13 cellular contexts compared by ENCODE assay signal in the genomic region with DNA sequence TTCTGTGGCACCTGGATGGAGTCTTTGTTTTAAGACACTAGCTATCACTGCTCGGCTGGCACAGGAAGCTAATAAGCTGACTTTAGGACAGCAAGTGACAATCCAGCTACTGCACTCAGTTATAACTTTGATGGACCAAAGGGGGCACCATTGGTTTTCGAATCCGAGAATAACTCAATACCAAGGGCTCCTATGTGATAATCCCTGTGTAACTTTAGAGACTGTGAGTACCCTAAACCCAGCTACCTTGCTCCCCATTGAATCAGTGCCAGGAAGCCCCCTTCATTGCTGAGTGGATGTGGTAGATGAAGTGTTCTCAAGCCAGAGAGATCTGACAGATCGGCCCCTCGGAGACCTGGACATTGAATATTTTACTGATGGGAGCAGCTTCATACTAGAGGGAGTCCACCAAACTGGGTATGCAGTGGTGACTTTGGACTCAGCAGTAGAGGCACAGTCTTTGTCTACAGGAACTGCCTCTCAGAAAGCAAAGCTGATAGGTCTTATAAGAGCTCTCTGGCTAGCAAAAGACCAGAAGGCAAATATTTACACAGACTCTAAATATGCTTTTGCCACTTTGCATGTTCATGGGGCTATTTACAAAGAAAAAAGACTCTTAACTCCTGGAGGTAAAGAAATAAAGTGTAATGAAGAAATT. TPM values are rescaled to one million over a fixed set of nuclear protein-coding genes. Genes with fewer than 3 reads are reported as not detected.
DNase-seq lines count a peak whose midpoint lies in the region; ATAC-seq and TF ChIP-seq lines count a peak whose summit lies in the region.
"Had no signal": no experiment of that assay in that cellular context is flagged by ENCODE, and none has a peak within 500 bp of the region (broad histone marks: within the 10 kb centered on the region; RNA-seq: fewer than 3 reads in every experiment).

No MANE protein-coding gene starts in this region.

- no peaks in the 10 kb centered on the region for H3K27me3 ChIP-seq in IMR-90 (ENCODE audit: control insufficient read depth, insufficient read depth, low read length)
- H3K27me3 ChIP-seq in brain microvascular endothelial cell (replicated peaks): no peaks in the 10 kb centered on the region
- H3K27me3 ChIP-seq in HAP-1 (ENCODE audit: low read depth): no peaks in the 10 kb centered on the region

- H2BK20ac ChIP-seq in IMR-90 (ENCODE audit: low read depth, low read length): no peak overlapping the region

- TF ChIP-seq POLR2A in IMR-90 (IDR thresholded peaks at IDR 0.05; ENCODE audit: low read depth, low read length): no peak

- POLR2A ChIA-PET in IMR-90 (lab: Charles Lee; ENCODE audit: unreplicated experiment) (no interaction called here), GM10248 (lab: Yijun Ruan, JAX) (no interaction called here)

- H3K4ac ChIP-seq in IMR-90 (ENCODE audit: low read depth, low read length): no peak overlapping the region

- H4K20me1 ChIP-seq in IMR-90 (ENCODE audit: insufficient read depth, low read length): no peaks in the 10 kb centered on the region

- no peak overlapping the region for H3K14ac ChIP-seq in IMR-90 (replicated peaks; ENCODE audit: low read depth, low read length)

- H2AK5ac ChIP-seq in IMR-90 (ENCODE audit: low read depth, low read length): no peak overlapping the region

- intact Hi-C loops in IMR-90 (cut with micrococcal nuclease): no loop called here

- H3K36me3 ChIP-seq in IMR-90 (ENCODE audit: control insufficient read depth, insufficient read depth, low read length) (no peaks in the 10 kb centered on the region), brain microvascular endothelial cell (replicated peaks) (no peaks in the 10 kb centered on the region), HAP-1 (replicated peaks) (no peaks in the 10 kb centered on the region)

- no peak overlapping the region for H4K91ac ChIP-seq in IMR-90 (ENCODE audit: insufficient read depth, low read depth, low read length)

- peak; percentile 30; the same call in 1 of the 2 replicates for TF ChIP-seq RAD21 in IMR-90 (IDR thresholded peaks at IDR 0.05; ENCODE audit: low read length)

- no peak overlapping the region for H2BK120ac ChIP-seq in IMR-90 (ENCODE audit: low read depth, low read length)

- H3K9me1 ChIP-seq in IMR-90 (ENCODE audit: insufficient read depth, low read length): no peaks in the 10 kb centered on the region

- no peak overlapping the region for H3K27ac ChIP-seq in IMR-90 (ENCODE audit: insufficient read depth, low read length)
- no peak overlapping the region for H3K27ac ChIP-seq in brain microvascular endothelial cell

- no peak overlapping the region for H2BK15ac ChIP-seq in IMR-90 (ENCODE audit: low read depth, low read length)

- H3K9ac ChIP-seq in IMR-90 (ENCODE audit: low read depth, low read length): no peak overlapping the region

- DNase-seq in EH (ENCODE audit: low read depth) (peak; percentile 25), IMR-90 (no peak), brain microvascular endothelial cell (no peak), lung microvascular endothelial cell (ENCODE audit: low read depth in 2 of 2) (peak; percentile 9 to 54), GM10248 (ENCODE audit: extremely low spot score) (no peak), HAP-1 (ENCODE audit: low spot score in 2 of 2) (no peak)
- DNase-seq: activated CD4-positive, alpha-beta T cell treated with anti-CD3 and anti-CD28 coated beads, Interleukin-2, amount 10 ng/mL, durations not matched to agents 7 days and 5 days; CD4-positive, CD25-positive, alpha-beta regulatory T cell; mammary epithelial cell; stimulated activated naive CD4-positive, alpha-beta T cell had no signal

- TF ChIP-seq CTCF in IMR-90 (conservative IDR thresholded peaks at IDR 0.05; ENCODE audit: low read depth, low read length): peak; percentile 23; the same call in 1 of the 2 replicates
- peak; percentile 43 for TF ChIP-seq CTCF in brain microvascular endothelial cell (IDR thresholded peaks at IDR 0.05; ENCODE audit: low read depth, low read length, missing control alignments)
- TF ChIP-seq CTCF in GM10248 (IDR thresholded peaks at IDR 0.05; ENCODE audit: control extremely low read depth, extremely low read depth, low read depth, missing control alignments): no peak

- H3K18ac ChIP-seq in IMR-90 (ENCODE audit: low read depth, low read length): no peak overlapping the region

- ATAC-seq in IMR-90 (ENCODE audit: low read depth) (no peak), HG03442 (IDR thresholded peaks at IDR 0.05; ENCODE audit: unreplicated experiment) (no peak)

- no peaks in the 10 kb centered on the region for H3K9me3 ChIP-seq in IMR-90 (ENCODE audit: control insufficient read depth, insufficient read depth, low read length)
- H3K9me3 ChIP-seq in HAP-1: no peaks in the 10 kb centered on the region

- H2AFZ ChIP-seq in IMR-90 (replicated peaks; ENCODE audit: low read length, poor library complexity): no peak overlapping the region

- dilution Hi-C loops in IMR-90 (cut with HindIII; ENCODE audit: low sequenced_read_pairs, unreplicated experiment): no loop called here

- in situ Hi-C loops in IMR-90 (cut with MboI; ENCODE audit: low sequenced_read_pairs) (no loop called here), brain microvascular endothelial cell (cut with HindIII; ENCODE audit: low pct_ligation_motif_present, low sequenced_read_pairs) (no loop called here), HAP-1 (cut with MboI; ENCODE audit: low sequenced_read_pairs) (no loop called here)

- no CpG with 5 or more reads among the region's 5 CpGs for WGBS in IMR-90 (ENCODE audit: extremely low coverage in 2 of 2, insufficient read length in 1 of 2), 2 experiments

- no peak overlapping the region for H3K56ac ChIP-seq in IMR-90 (ENCODE audit: extremely low read depth, insufficient read depth, low read length)

- H3K79me1 ChIP-seq in IMR-90 (ENCODE audit: low read depth in 1 of 2, low read length in 2 of 2): no peaks in the 10 kb centered on the region

- H4K5ac ChIP-seq in IMR-90 (ENCODE audit: low read depth, low read length): no peak overlapping the region

- H2BK5ac ChIP-seq in IMR-90 (ENCODE audit: low read depth, low read length, poor library complexity, severe bottlenecking): no peak overlapping the region

- H3K4me3 ChIP-seq in IMR-90 (ENCODE audit: insufficient read depth, low read depth, low read length) (no peak overlapping the region), brain microvascular endothelial cell (ENCODE audit: low read depth, low read length) (no peak overlapping the region), HAP-1 (no peak overlapping the region)

- BruUV-seq in IMR-90 (replicated peaks; lab: Mats Ljungman, UMichigan): no TSS peak

- CTCF ChIA-PET in IMR-90 (lab: Yijun Ruan, JAX) (interaction anchor here (0.7 kb wide), 1 partner anchor 98 kb away, joined by 3 read pairs; no protein-coding TSS in a partner anchor), GM10248 (lab: Yijun Ruan, JAX) (interaction anchor here (0.7 to 1.6 kb wide), 6 partner anchors 9 to 112 kb away, joined by 3 to 5 read pairs (median 4); no protein-coding TSS in a partner anchor)

- H2AK9ac ChIP-seq in IMR-90 (replicated peaks; ENCODE audit: low read depth, low read length, poor library complexity): no peak overlapping the region

- no peak overlapping the region for H4K8ac ChIP-seq in IMR-90 (ENCODE audit: low read depth in 2 of 2, low read length in 2 of 2)

- peaks cover 2% of the 10 kb centered on the region; the same call in 1 of the 2 replicates for H3K4me1 ChIP-seq in IMR-90 (ENCODE audit: control insufficient read depth, insufficient read depth, low read length)
- H3K4me1 ChIP-seq in HAP-1: no peaks in the 10 kb centered on the region

- H3K4me2 ChIP-seq in IMR-90 (ENCODE audit: low read depth, low read length): no peak overlapping the region

- H3K23ac ChIP-seq in IMR-90 (ENCODE audit: low read depth, low read length): no peak overlapping the region

TF ChIP-seq in IMR-90, 13 proteins besides CTCF, POLR2A, EP300 and RAD21:
- no peak for TF ChIP-seq SMC3 (IDR thresholded peaks at IDR 0.05; ENCODE audit: low read depth, low read length)
- TF ChIP-seq CEBPB (IDR thresholded peaks at IDR 0.05; ENCODE audit: low read depth, low read length): no peak

RNA-seq across cellular contexts. Expression of a gene that starts 35.5 kb away (rescaled TPM):
- total RNA-seq in IMR-90 (2012; rRNA removed): not detected in 2 replicates
- polyA plus RNA-seq in IMR-90 (2012; rRNA removed): 0.10 TPM in 1 of 2 replicates, not detected in the other
- 0.04 TPM in 1 of 2 replicates, not detected in the other for polyA plus RNA-seq in IMR-90 (2012; cell fraction: cytosol; rRNA removed)
- polyA plus RNA-seq in IMR-90 (2012; cell fraction: nucleus; rRNA removed; ENCODE audit: low replicate concordance): not detected in 2 replicates
- total RNA-seq in lung microvascular endothelial cell: not detected in 2 replicates
- total RNA-seq: activated CD4-positive, alpha-beta T cell treated with anti-CD3 and anti-CD28 coated beads, Interleukin-2, amount 10 ng/mL, durations not matched to agents 7 days and 5 days; activated T-helper 1 cell treated with anti-CD3 and anti-CD28 coated beads, Interleukin-12 subunit alpha, Interleukin-12 subunit beta, Interleukin-2, Interleukin-4 antibody, amounts not matched to agents 30 ng/mL and 10 ng/mL and 1 ng/mL, durations not matched to agents 14 hours and 24 hours and 36 hours; CD4-positive, CD25-positive, alpha-beta regulatory T cell; NCI-H460 had no signal
- polyA plus RNA-seq: CD4-positive, CD25-positive, alpha-beta regulatory T cell; mammary epithelial cell had no signal

Comparison
In these comparisons a context has a peak if more than half of its experiments do, and no peak if none do; other contexts are left out.
1. DNase-seq: peak in EH (single experiment) and lung microvascular endothelial cell (2 of 2); none in IMR-90 (single experiment), brain microvascular endothelial cell (single experiment), GM10248 (single experiment) and HAP-1 (0 of 2).